12 cellular contexts compared by ENCODE assay signal in genomic region chr11:122344281-122344680, GRCh38.
DNase-seq lines count a peak whose midpoint lies in the region; ATAC-seq and TF ChIP-seq lines count a peak whose summit lies in the region.
"Had no signal": no experiment of that assay in that cellular context is flagged by ENCODE, and none has a peak within 500 bp of the region (broad histone marks: within the 10 kb centered on the region; RNA-seq: fewer than 3 reads in every experiment).

No MANE protein-coding gene starts in this region.

- TF ChIP-seq EP300 in SK-N-SH (IDR thresholded peaks at IDR 0.05; ENCODE audit: borderline replicate concordance in 1 of 2, low read depth in 1 of 2, low read length in 1 of 2): peak in 1 of 2 experiments; percentile 84; a peak in 2 of 4 replicates

- H3K36me3 ChIP-seq in SK-N-SH (replicated peaks in 1 of 2; ENCODE audit: control insufficient read depth in 1 of 2, insufficient read depth in 2 of 2, low read length in 1 of 2) (no peaks in the 10 kb centered on the region), fibroblast of lung (ENCODE audit: control insufficient read depth, insufficient read depth, low read length) (no peaks in the 10 kb centered on the region), body of pancreas (replicated peaks in 1 of 2; ENCODE audit: insufficient read depth in 1 of 2, low read depth in 2 of 2) (no peaks in the 10 kb centered on the region), tibial artery (no peaks in the 10 kb centered on the region), H7 (replicated peaks; ENCODE audit: control insufficient read depth, insufficient read depth, low read length) (no peaks in the 10 kb centered on the region)
- H3K36me3 ChIP-seq: stomach had no signal

- no peaks in the 10 kb centered on the region for H4K20me1 ChIP-seq in SK-N-SH (ENCODE audit: insufficient read depth)
- no peaks in the 10 kb centered on the region for H4K20me1 ChIP-seq in fibroblast of lung (ENCODE audit: control insufficient read depth, extremely low read depth, insufficient read depth, low read length)

- H3K9ac ChIP-seq in SK-N-SH (no peak overlapping the region), fibroblast of lung (ENCODE audit: insufficient read depth, low read length) (no peak overlapping the region)

- no peak for TF ChIP-seq RAD21 in SK-N-SH (IDR thresholded peaks at IDR 0.05; ENCODE audit: low read length)

- H3K4me1 ChIP-seq in SK-N-SH (ENCODE audit: control insufficient read depth in 1 of 2, insufficient read depth in 2 of 2, low read depth in 1 of 2, low read length in 1 of 2): peaks cover 0 to 10% of the 10 kb centered on the region in 2 experiments; a peak in 2 of 4 replicates
- H3K4me1 ChIP-seq in fibroblast of lung (ENCODE audit: control insufficient read depth, extremely low read depth, insufficient read depth, low read length): peaks cover 11% of the 10 kb centered on the region
- no peaks in the 10 kb centered on the region for H3K4me1 ChIP-seq in body of pancreas
- H3K4me1 ChIP-seq in tibial artery: peaks cover 0 to 66% (median 6%) of the 10 kb centered on the region in 4 donors
- H3K4me1 ChIP-seq: Caco-2, stomach had no signal

- H3K27ac ChIP-seq in SK-N-SH (ENCODE audit: low read depth in 2 of 2, low read length in 1 of 2) (no peak overlapping the region), fibroblast of lung (ENCODE audit: insufficient read depth, low read length) (peak overlapping the region; percentile 20), body of pancreas (no peak overlapping the region), tibial artery (peak overlapping the region in 1 of 2 donors; percentile 47)
- H3K27ac ChIP-seq: stomach had no signal

- POLR2A ChIA-PET in SK-N-SH (lab: Yijun Ruan, JAX): no interaction called here

- H3K9me2 ChIP-seq in SK-N-SH: no peaks in the 10 kb centered on the region

- H3K4me3 ChIP-seq in SK-N-SH (ENCODE audit: low read depth in 2 of 2, low read length in 1 of 2) (no peak overlapping the region), fibroblast of lung (replicated peaks in 1 of 4; ENCODE audit: control extremely low read depth in 1 of 4, insufficient read depth in 1 of 4, low read depth in 3 of 4, low read length in 4 of 4) (no peak overlapping the region), body of pancreas (no peak overlapping the region), tibial artery (no peak overlapping the region), H7 (ENCODE audit: insufficient read depth, low read depth, low read length) (no peak overlapping the region)
- H3K4me3 ChIP-seq: stomach had no signal

- no peak for ATAC-seq in body of pancreas

- H2AFZ ChIP-seq in SK-N-SH (ENCODE audit: low read depth): no peak overlapping the region
- no peak overlapping the region for H2AFZ ChIP-seq in fibroblast of lung (ENCODE audit: low read length)

- no peaks in the 10 kb centered on the region for H3K79me2 ChIP-seq in SK-N-SH (ENCODE audit: insufficient read depth)
- no peaks in the 10 kb centered on the region for H3K79me2 ChIP-seq in fibroblast of lung (ENCODE audit: control insufficient read depth, insufficient read depth, low read length)

- DNase-seq in GM03348 (ENCODE audit: low spot score): peak; percentile 80
- DNase-seq in SK-N-SH: peak; percentile 10
- peak; percentile 97 to 99 for DNase-seq in fibroblast of lung (ENCODE audit: low read depth in 2 of 2)
- DNase-seq in renal cortical epithelial cell (ENCODE audit: low read depth): peak; percentile 7
- no peak for DNase-seq in body of pancreas
- DNase-seq in effector CD8-positive, alpha-beta T cell (lab: John Stamatoyannopoulos, UW): no peak
- DNase-seq in tibial artery: no peak
- DNase-seq in H7: no peak
- DNase-seq: Caco-2; central memory CD4-positive, alpha-beta T cell; erythroblast; stomach had no signal

- H3K9me3 ChIP-seq in SK-N-SH: no peaks in the 10 kb centered on the region
- no peaks in the 10 kb centered on the region for H3K9me3 ChIP-seq in fibroblast of lung (ENCODE audit: control insufficient read depth, insufficient read depth, low read depth, low read length)
- no peaks in the 10 kb centered on the region for H3K9me3 ChIP-seq in body of pancreas
- H3K9me3 ChIP-seq in tibial artery: no peaks in the 10 kb centered on the region
- H3K9me3 ChIP-seq: Caco-2, stomach had no signal

- no peaks in the 10 kb centered on the region for H3K27me3 ChIP-seq in SK-N-SH (ENCODE audit: insufficient read depth)
- H3K27me3 ChIP-seq in fibroblast of lung (ENCODE audit: control insufficient read depth, insufficient read depth, low read length): no peaks in the 10 kb centered on the region
- no peaks in the 10 kb centered on the region for H3K27me3 ChIP-seq in body of pancreas
- H3K27me3 ChIP-seq in tibial artery: no peaks in the 10 kb centered on the region
- no peaks in the 10 kb centered on the region for H3K27me3 ChIP-seq in H7 (ENCODE audit: control insufficient read depth, insufficient read depth, low read length)
- H3K27me3 ChIP-seq: stomach had no signal

- intact Hi-C loops in body of pancreas (cut with DNase I) (no loop called here), tibial artery (cut with DNase I; ENCODE audit: low total_unique reads) (no loop called here)

- CTCF ChIA-PET in SK-N-SH (lab: Yijun Ruan, JAX): no interaction called here

- no peak for TF ChIP-seq POLR2A in body of pancreas (IDR thresholded peaks at IDR 0.05)

- no peaks in the 10 kb centered on the region for H3F3A ChIP-seq in SK-N-SH (replicated peaks; ENCODE audit: insufficient read depth)

- no peak for TF ChIP-seq CTCF in SK-N-SH (IDR thresholded peaks at IDR 0.05)
- no peak for TF ChIP-seq CTCF in fibroblast of lung (conservative IDR thresholded peaks at IDR 0.05 in 1 of 2, IDR thresholded peaks at IDR 0.05 in 1 of 2; ENCODE audit: low read depth in 1 of 2, low read length in 2 of 2)
- no peak for TF ChIP-seq CTCF in body of pancreas (IDR thresholded peaks at IDR 0.05)
- no peak for TF ChIP-seq CTCF in tibial artery (IDR thresholded peaks at IDR 0.05)

- 13% methylated on average over 3 of the region's 3 CpGs for WGBS in SK-N-SH (ENCODE audit: low lambda C conversion rate)
- whole genome bisulfite sequencing in body of pancreas, 2 donors: 49 to 53% methylated on average over 3 of the region's 3 CpGs

- no peak overlapping the region for H3K4me2 ChIP-seq in SK-N-SH
- peak overlapping the region; percentile 59 for H3K4me2 ChIP-seq in fibroblast of lung (ENCODE audit: extremely low read depth, insufficient read depth, low read length)

TF ChIP-seq in SK-N-SH, 30 proteins besides CTCF, POLR2A, EP300 and RAD21 (continues in another document):
- TF ChIP-seq GABPA (IDR thresholded peaks at IDR 0.05; ENCODE audit: low read depth) (no peak), PBX3 (IDR thresholded peaks at IDR 0.05) (peak; percentile 94), TAF1 (IDR thresholded peaks at IDR 0.05; ENCODE audit: borderline replicate concordance, low read depth, low read length) (no peak), REST (IDR thresholded peaks at IDR 0.05; ENCODE audit: low read depth, low read length) (no peak), RFX5 (IDR thresholded peaks at IDR 0.05; ENCODE audit: low read length) (no peak), ELF1 (IDR thresholded peaks at IDR 0.05) (no peak)
- TF ChIP-seq, protein P1, sequence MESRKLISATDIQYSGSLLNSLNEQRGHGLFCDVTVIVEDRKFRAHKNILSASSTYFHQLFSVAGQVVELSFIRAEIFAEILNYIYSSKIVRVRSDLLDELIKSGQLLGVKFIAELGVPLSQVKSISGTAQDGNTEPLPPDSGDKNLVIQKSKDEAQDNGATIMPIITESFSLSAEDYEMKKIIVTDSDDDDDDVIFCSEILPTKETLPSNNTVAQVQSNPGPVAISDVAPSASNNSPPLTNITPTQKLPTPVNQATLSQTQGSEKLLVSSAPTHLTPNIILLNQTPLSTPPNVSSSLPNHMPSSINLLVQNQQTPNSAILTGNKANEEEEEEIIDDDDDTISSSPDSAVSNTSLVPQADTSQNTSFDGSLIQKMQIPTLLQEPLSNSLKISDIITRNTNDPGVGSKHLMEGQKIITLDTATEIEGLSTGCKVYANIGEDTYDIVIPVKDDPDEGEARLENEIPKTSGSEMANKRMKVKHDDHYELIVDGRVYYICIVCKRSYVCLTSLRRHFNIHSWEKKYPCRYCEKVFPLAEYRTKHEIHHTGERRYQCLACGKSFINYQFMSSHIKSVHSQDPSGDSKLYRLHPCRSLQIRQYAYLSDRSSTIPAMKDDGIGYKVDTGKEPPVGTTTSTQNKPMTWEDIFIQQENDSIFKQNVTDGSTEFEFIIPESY (IDR thresholded peaks at IDR 0.05; ENCODE audit: borderline replicate concordance, low read depth): no peak

Comparison
In these comparisons a context has a peak if more than half of its experiments do, and no peak if none do; other contexts are left out.
1. DNase-seq: peak in GM03348 (single experiment), SK-N-SH (single experiment), fibroblast of lung (2 of 2) and renal cortical epithelial cell (single experiment); none in body of pancreas (0 of 4), effector CD8-positive, alpha-beta T cell (single experiment), tibial artery (0 of 2) and H7 (single experiment).